In the genomic region with DNA sequence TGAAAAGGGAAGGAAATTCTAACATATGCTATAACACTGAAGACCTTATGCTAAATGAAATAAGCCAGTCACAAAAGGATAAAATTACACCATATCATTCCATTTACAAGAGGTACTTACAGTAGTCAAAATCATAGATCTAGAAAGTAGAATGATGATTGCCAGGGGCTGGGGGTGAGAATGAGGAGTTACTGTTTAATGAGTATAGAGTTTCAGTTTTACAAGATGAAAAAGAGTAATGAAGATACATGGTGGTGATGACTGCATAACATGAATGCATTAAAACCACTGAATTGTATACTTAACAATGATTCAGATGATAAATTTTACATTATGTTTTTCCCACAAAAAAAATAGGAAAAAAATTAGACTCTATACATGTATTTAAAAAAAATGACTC, we compare ENCODE assay signal across 2 cellular contexts.
TF ChIP-seq lines count a peak whose summit lies in the region.

No MANE protein-coding gene starts in this region.

TF ChIP-seq in GM12878, 131 proteins besides CTCF, POLR2A, EP300 and RAD21 (continued from another document):
- no peak for TF ChIP-seq ZNF687 (IDR thresholded peaks at IDR 0.05)

TF ChIP-seq in SK-N-SH treated with all-trans-retinoic acid at 6 μM for 48 hours, 23 proteins besides CTCF, POLR2A, EP300 and RAD21 (continued from another document):
- TF ChIP-seq CSRNP3 (CRISPR knock-in tag; IDR thresholded peaks at IDR 0.05) (no peak), PATZ1 (CRISPR knock-in tag; IDR thresholded peaks at IDR 0.05; ENCODE audit: borderline replicate concordance) (no peak), ZFP3 (CRISPR knock-in tag; IDR thresholded peaks at IDR 0.05) (no peak), ISL1 (CRISPR knock-in tag; IDR thresholded peaks at IDR 0.05) (no peak), CSDC2 (CRISPR knock-in tag; IDR thresholded peaks at IDR 0.05) (no peak), ZC3H10 (CRISPR knock-in tag; IDR thresholded peaks at IDR 0.05) (no peak)
- TF ChIP-seq, protein P1, sequence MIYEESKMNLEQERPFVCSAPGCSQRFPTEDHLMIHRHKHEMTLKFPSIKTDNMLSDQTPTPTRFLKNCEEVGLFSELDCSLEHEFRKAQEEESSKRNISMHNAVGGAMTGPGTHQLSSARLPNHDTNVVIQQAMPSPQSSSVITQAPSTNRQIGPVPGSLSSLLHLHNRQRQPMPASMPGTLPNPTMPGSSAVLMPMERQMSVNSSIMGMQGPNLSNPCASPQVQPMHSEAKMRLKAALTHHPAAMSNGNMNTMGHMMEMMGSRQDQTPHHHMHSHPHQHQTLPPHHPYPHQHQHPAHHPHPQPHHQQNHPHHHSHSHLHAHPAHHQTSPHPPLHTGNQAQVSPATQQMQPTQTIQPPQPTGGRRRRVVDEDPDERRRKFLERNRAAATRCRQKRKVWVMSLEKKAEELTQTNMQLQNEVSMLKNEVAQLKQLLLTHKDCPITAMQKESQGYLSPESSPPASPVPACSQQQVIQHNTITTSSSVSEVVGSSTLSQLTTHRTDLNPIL (CRISPR knock-in tag; IDR thresholded peaks at IDR 0.05; ENCODE audit: low read depth): no peak
